ENCODE assay signal across 17 cellular contexts in genomic region chr2:55138546-55139288, GRCh38.
DNase-seq lines count a peak whose midpoint lies in the region; ATAC-seq and TF ChIP-seq lines count a peak whose summit lies in the region.
"Had no signal": no experiment of that assay in that cellular context is flagged by ENCODE, and none has a peak within 500 bp of the region (broad histone marks: within the 10 kb centered on the region; RNA-seq: fewer than 3 reads in every experiment).

No MANE protein-coding gene starts in this region.

- H3K27ac ChIP-seq in CD8-positive, alpha-beta memory T cell (ENCODE audit: low read depth, low read length) = peak overlapping the region; percentile 41
- H3K27ac ChIP-seq in Panc1 (ENCODE audit: low read length) = peak overlapping the region; percentile 24; the same call in 1 of the 2 replicates
- no peak overlapping the region for H3K27ac ChIP-seq in Karpas-422 (ENCODE audit: low read length)
- H3K27ac ChIP-seq in naive thymus-derived CD4-positive, alpha-beta T cell (ENCODE audit: low read depth, low read length) = no peak overlapping the region
- H3K27ac ChIP-seq: right atrium auricular region had no signal

- no peak overlapping the region for H3K4me2 ChIP-seq in Karpas-422 (ENCODE audit: low read depth, low read length, poor library complexity, severe bottlenecking)

- H3K27me3 Mint-ChIP-seq in CD8-positive, alpha-beta memory T cell = peaks cover 0 to 3% of the 10 kb centered on the region in 2 donors
- no peaks in the 10 kb centered on the region for H3K27me3 Mint-ChIP-seq in naive thymus-derived CD4-positive, alpha-beta T cell

- no peak overlapping the region for H3K9ac ChIP-seq in Karpas-422 (ENCODE audit: low read length)

- H3K9me3 Mint-ChIP-seq in CD8-positive, alpha-beta memory T cell = no peaks in the 10 kb centered on the region
- H3K9me3 Mint-ChIP-seq in naive thymus-derived CD4-positive, alpha-beta T cell = peaks cover 0 to 2% (median 0%) of the 10 kb centered on the region in 11 donors
- H3K9me3 Mint-ChIP-seq: natural killer cell treated with Interleukin-12 subunit alpha and Interleukin-12 subunit beta and Interleukin-15 and Interleukin-18, amount 100 ng/mL, for 72 hours had no signal

- no peaks in the 10 kb centered on the region for H3K9me2 ChIP-seq in Karpas-422 (replicated peaks; ENCODE audit: insufficient read depth, low read length)

- no peaks in the 10 kb centered on the region for H3K27me3 ChIP-seq in CD8-positive, alpha-beta memory T cell (ENCODE audit: insufficient read depth, low read length, poor library complexity, severe bottlenecking)
- no peaks in the 10 kb centered on the region for H3K27me3 ChIP-seq in Panc1 (ENCODE audit: control insufficient read depth, insufficient read depth, low read length)
- H3K27me3 ChIP-seq in Karpas-422 (ENCODE audit: low read length) = no peaks in the 10 kb centered on the region
- H3K27me3 ChIP-seq in naive thymus-derived CD4-positive, alpha-beta T cell (ENCODE audit: control insufficient read depth in 2 of 2, insufficient read depth in 2 of 2, low read length in 2 of 2) = no peaks in the 10 kb centered on the region
- H3K27me3 ChIP-seq: right atrium auricular region, upper lobe of left lung had no signal

- no peaks in the 10 kb centered on the region for H3K9me3 ChIP-seq in CD8-positive, alpha-beta memory T cell (ENCODE audit: low read length)
- H3K9me3 ChIP-seq in Panc1 (ENCODE audit: control insufficient read depth, insufficient read depth, low read depth, low read length) (no peaks in the 10 kb centered on the region), Karpas-422 (ENCODE audit: low read length) (no peaks in the 10 kb centered on the region)
- H3K9me3 ChIP-seq in naive thymus-derived CD4-positive, alpha-beta T cell (ENCODE audit: control insufficient read depth in 2 of 3, low read length in 3 of 3) = no peaks in the 10 kb centered on the region
- H3K9me3 ChIP-seq: right atrium auricular region, upper lobe of left lung had no signal

- no TSS peak for BruUV-seq in Panc1 (replicated peaks; lab: Mats Ljungman, UMichigan)

- H3K36me3 ChIP-seq in CD8-positive, alpha-beta memory T cell (ENCODE audit: insufficient read depth, low read length) = no peaks in the 10 kb centered on the region
- H3K36me3 ChIP-seq in Panc1 (ENCODE audit: control insufficient read depth, insufficient read depth, low read length) (no peaks in the 10 kb centered on the region), Karpas-422 (ENCODE audit: insufficient read depth, low read length) (no peaks in the 10 kb centered on the region)
- no peaks in the 10 kb centered on the region for H3K36me3 ChIP-seq in naive thymus-derived CD4-positive, alpha-beta T cell (ENCODE audit: control insufficient read depth in 2 of 3, insufficient read depth in 3 of 3, low read length in 3 of 3)
- H3K36me3 ChIP-seq: right atrium auricular region, upper lobe of left lung had no signal

- intact Hi-C loops in Panc1 (cut with micrococcal nuclease; ENCODE audit: unreplicated experiment) = no loop called here
- intact Hi-C loops in naive thymus-derived CD4-positive, alpha-beta T cell (cut with micrococcal nuclease) = loop anchor here in 1 of 2 donors (10.0 kb wide), 1 partner anchor 564 kb away; no protein-coding TSS in a partner anchor

- in situ Hi-C loops in Panc1 (cut with HindIII; ENCODE audit: low pct_unique_long_range_greater_than_20kb, low sequenced_read_pairs) = no loop called here

- H3K27ac Mint-ChIP-seq in CD8-positive, alpha-beta memory T cell = no peak overlapping the region
- peak overlapping the region in 1 of 9 donors; percentile 36 for H3K27ac Mint-ChIP-seq in naive thymus-derived CD4-positive, alpha-beta T cell
- H3K27ac Mint-ChIP-seq: natural killer cell treated with Interleukin-12 subunit alpha and Interleukin-12 subunit beta and Interleukin-15 and Interleukin-18, amount 100 ng/mL, for 72 hours had no signal

- TF ChIP-seq CTCF in Panc1 (IDR thresholded peaks at IDR 0.05) = no peak

- no peaks in the 10 kb centered on the region for H3K36me3 Mint-ChIP-seq in CD8-positive, alpha-beta memory T cell
- H3K36me3 Mint-ChIP-seq in naive thymus-derived CD4-positive, alpha-beta T cell = peaks cover 0 to 11% (median 0%) of the 10 kb centered on the region in 5 donors
- H3K36me3 Mint-ChIP-seq: natural killer cell treated with Interleukin-12 subunit alpha and Interleukin-12 subunit beta and Interleukin-15 and Interleukin-18, amount 100 ng/mL, for 72 hours had no signal

- POLR2A ChIA-PET in CD8-positive, alpha-beta memory T cell (lab: Charles Lee) = no interaction called here
- POLR2A ChIA-PET in Panc1 (lab: Charles Lee) = no interaction called here
- POLR2A ChIA-PET in naive thymus-derived CD4-positive, alpha-beta T cell (lab: Charles Lee) = interaction anchor here (0.8 kb wide), 1 partner anchor 89 kb away, joined by 3 read pairs; no protein-coding TSS in a partner anchor

- H4K20me1 ChIP-seq in Karpas-422 (ENCODE audit: insufficient read depth, low read depth, low read length) = no peaks in the 10 kb centered on the region

- H3K4me3 Mint-ChIP-seq in CD8-positive, alpha-beta memory T cell = no peak overlapping the region
- H3K4me3 Mint-ChIP-seq in naive thymus-derived CD4-positive, alpha-beta T cell = no peak overlapping the region
- H3K4me3 Mint-ChIP-seq: natural killer cell treated with Interleukin-12 subunit alpha and Interleukin-12 subunit beta and Interleukin-15 and Interleukin-18, amount 100 ng/mL, for 72 hours had no signal

- no peaks in the 10 kb centered on the region for H3K79me2 ChIP-seq in Karpas-422 (ENCODE audit: low read length)

- CTCF ChIA-PET in CD8-positive, alpha-beta memory T cell (lab: Charles Lee) = interaction anchor here (0.8 kb wide), 1 partner anchor 32 kb away, joined by 3 read pairs; no protein-coding TSS in a partner anchor
- CTCF ChIA-PET in Panc1 (lab: Charles Lee) = no interaction called here
- CTCF ChIA-PET in naive thymus-derived CD4-positive, alpha-beta T cell (lab: Charles Lee) = interaction anchor here (0.9 kb wide), 1 partner anchor 381 kb away, joined by 3 read pairs; the partner anchor contains the start of gene CFAP36

- peaks cover 25 to 42% (median 32%) of the 10 kb centered on the region in 3 donors for H3K4me1 Mint-ChIP-seq in CD8-positive, alpha-beta memory T cell
- H3K4me1 Mint-ChIP-seq in naive thymus-derived CD4-positive, alpha-beta T cell = peaks cover 21 to 55% (median 52%) of the 10 kb centered on the region in 7 donors

- no peak for DNase-seq in CD8-positive, alpha-beta memory T cell
- DNase-seq in Panc1 (ENCODE audit: low read depth, low spot score) (no peak), globus pallidus (ENCODE audit: low spot score) (peak; percentile 96), putamen (ENCODE audit: low spot score) (peak; percentile 93), Karpas-422 (no peak), hepatic stellate cell (ENCODE audit: low spot score) (no peak)
- no peak for DNase-seq in naive thymus-derived CD4-positive, alpha-beta T cell
- no peak for DNase-seq in activated CD8-positive, alpha-beta memory T cell treated with anti-CD3 and anti-CD28 coated beads, Interleukin-2, amount 50 U/mL, for 4 hours
- DNase-seq: activated CD4-positive, alpha-beta T cell treated with anti-CD3 and anti-CD28 coated beads for 48 hours; activated T-cell treated with anti-CD3 and anti-CD28 coated beads, Interleukin-2, amount 50 U/mL, for 1 hour; DMS 273 treated with DMSO at 0.1 percent for 48 hours; MM.1S; SHP77 treated with DMSO at 0.1 percent for 48 hours; upper lobe of left lung had no signal

- peaks cover 27% of the 10 kb centered on the region for H3K4me1 ChIP-seq in CD8-positive, alpha-beta memory T cell (ENCODE audit: insufficient read depth, low read length)
- H3K4me1 ChIP-seq in Panc1 (ENCODE audit: control insufficient read depth, insufficient read depth, low read length) (peaks cover 14% of the 10 kb centered on the region), Karpas-422 (ENCODE audit: low read length) (peaks cover 11% of the 10 kb centered on the region)
- peaks cover 9 to 22% of the 10 kb centered on the region in 2 donors for H3K4me1 ChIP-seq in naive thymus-derived CD4-positive, alpha-beta T cell (ENCODE audit: control insufficient read depth in 2 of 2, insufficient read depth in 2 of 2, low read length in 2 of 2)

- H3K4me3 ChIP-seq in CD8-positive, alpha-beta memory T cell (ENCODE audit: low read length) = no peak overlapping the region
- no peak overlapping the region for H3K4me3 ChIP-seq in Panc1 (ENCODE audit: low read depth in 2 of 2, low read length in 2 of 2)
- H3K4me3 ChIP-seq in Karpas-422 (ENCODE audit: low read length) = no peak overlapping the region
- H3K4me3 ChIP-seq in naive thymus-derived CD4-positive, alpha-beta T cell (ENCODE audit: low read length) = no peak overlapping the region
- H3K4me3 ChIP-seq: right atrium auricular region, upper lobe of left lung had no signal

- no peak for ATAC-seq in Panc1
- ATAC-seq in naive thymus-derived CD4-positive, alpha-beta T cell = no peak
- ATAC-seq: esophagus mucosa; natural killer cell treated with Interleukin-12 subunit alpha and Interleukin-12 subunit beta and Interleukin-15 and Interleukin-18, amount 100 ng/mL, for 72 hours had no signal

- H2AFZ ChIP-seq in Karpas-422 (ENCODE audit: low read length) = no peak overlapping the region

Comparison
In these comparisons a context has a peak if more than half of its experiments do, and no peak if none do; other contexts are left out.
1. DNase-seq: peak in globus pallidus (single experiment) and putamen (single experiment); none in CD8-positive, alpha-beta memory T cell (0 of 5), Panc1 (single experiment), Karpas-422 (single experiment), hepatic stellate cell (single experiment), naive thymus-derived CD4-positive, alpha-beta T cell (0 of 9) and activated CD8-positive, alpha-beta memory T cell treated with anti-CD3 and anti-CD28 coated beads, Interleukin-2, amount 50 U/mL, for 4 hours (single experiment).
2. H3K27ac ChIP-seq: peak in CD8-positive, alpha-beta memory T cell (single experiment) and Panc1 (single experiment); none in Karpas-422 (single experiment) and naive thymus-derived CD4-positive, alpha-beta T cell (single experiment).